ENCODE assay signal across 22 cellular contexts in the genomic region with DNA sequence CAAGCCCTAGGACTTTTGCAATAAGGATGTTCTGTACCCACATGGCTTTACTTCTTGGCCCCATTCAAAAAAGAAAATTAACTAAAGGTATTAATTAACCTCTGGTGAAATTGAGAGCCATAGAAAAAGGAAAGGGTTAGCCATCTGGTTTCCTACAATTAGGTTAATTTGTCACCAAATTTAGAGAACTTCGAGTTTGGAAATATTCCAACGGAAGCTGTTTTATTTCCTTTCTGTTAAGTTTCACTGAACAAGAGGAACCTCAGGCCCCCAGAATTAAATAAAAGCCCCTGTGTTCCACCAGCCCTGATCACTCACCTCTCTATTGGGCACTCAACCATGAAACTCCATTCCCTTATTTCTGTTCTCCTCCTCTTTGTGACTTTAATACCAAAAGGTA. TPM values are rescaled to one million over a fixed set of nuclear protein-coding genes. Genes with fewer than 3 reads are reported as not detected.
"Had no signal": no experiment of that assay in that cellular context is flagged by ENCODE, and none has a peak within 500 bp of the region (broad histone marks: within the 10 kb centered on the region; RNA-seq: fewer than 3 reads in every experiment).

No MANE protein-coding gene starts in this region.

RNA-seq across cellular contexts. Expression of gene DEFB131B, which starts 22.3 kb away (rescaled TPM):
- total RNA-seq: endodermal cell; esophagus muscularis mucosa; fibroblast of lung; foreskin keratinocyte; gastroesophageal sphincter; heart left ventricle; left ventricle myocardium superior; lower lobe of right lung; mesenteric fat pad; myocyte; naive thymus-derived CD8-positive, alpha-beta T cell; osteocyte; prostate gland; right cardiac atrium; sigmoid colon; skeletal muscle tissue; stomach; subcutaneous adipose tissue; temporal lobe; thyroid gland; ureter; vagina had no signal

RNA-seq across cellular contexts. Expression of gene DEFB108B, which starts 22.9 kb away (rescaled TPM):
- total RNA-seq: endodermal cell; esophagus muscularis mucosa; fibroblast of lung; foreskin keratinocyte; gastroesophageal sphincter; heart left ventricle; left ventricle myocardium superior; lower lobe of right lung; mesenteric fat pad; myocyte; naive thymus-derived CD8-positive, alpha-beta T cell; osteocyte; prostate gland; right cardiac atrium; sigmoid colon; skeletal muscle tissue; stomach; subcutaneous adipose tissue; temporal lobe; thyroid gland; ureter; vagina had no signal
